In the genomic region with DNA sequence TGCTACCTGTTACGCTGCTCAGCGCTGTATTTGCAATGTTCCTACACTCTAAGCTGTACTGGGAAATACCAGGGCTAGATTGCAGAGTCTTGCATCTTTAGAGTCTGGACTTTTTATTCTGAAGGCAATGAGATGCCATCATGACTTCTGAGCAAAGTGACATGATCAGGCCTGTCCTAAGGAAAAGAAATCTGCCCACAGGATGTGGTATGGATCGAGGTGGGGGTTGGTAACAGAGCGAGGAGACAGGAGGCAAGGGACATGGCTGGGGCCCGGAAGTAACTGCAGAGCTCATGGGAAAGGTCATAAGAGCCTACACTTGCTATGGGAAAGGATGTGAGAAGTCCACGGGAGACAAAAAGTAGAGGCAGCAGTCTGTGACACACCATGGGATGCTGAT, we compare ENCODE assay signal across 19 cellular contexts.
DNase-seq lines count a peak whose midpoint lies in the region; ATAC-seq lines count a peak whose summit lies in the region.
"Had no signal": no experiment of that assay in that cellular context is flagged by ENCODE, and none has a peak within 500 bp of the region (broad histone marks: within the 10 kb centered on the region; RNA-seq: fewer than 3 reads in every experiment).

No MANE protein-coding gene starts in this region.

- H3K9me3 Mint-ChIP-seq in activated CD4-positive, alpha-beta T cell treated with anti-CD3 and anti-CD28 coated beads, Interleukin-2, amount 10 ng/mL, durations not matched to agents 24 days and 14 days, result peaks cover 13% of the 10 kb centered on the region
- peaks cover 5% of the 10 kb centered on the region for H3K9me3 Mint-ChIP-seq in activated naive CD8-positive, alpha-beta T cell treated with anti-CD3 and anti-CD28 coated beads, Interleukin-2, amount 50 U/mL, for 24 hours
- no peaks in the 10 kb centered on the region for H3K9me3 Mint-ChIP-seq in naive thymus-derived CD8-positive, alpha-beta T cell
- H3K9me3 Mint-ChIP-seq: activated T-cell treated with anti-CD3 and anti-CD28 coated beads, Interleukin-2, amount 50 U/mL, for 4 hours had no signal

- peaks cover 73% of the 10 kb centered on the region for H3K36me3 Mint-ChIP-seq in activated CD4-positive, alpha-beta T cell treated with anti-CD3 and anti-CD28 coated beads, Interleukin-2, amount 10 ng/mL, durations not matched to agents 24 days and 14 days (ENCODE audit: low read depth)
- peaks cover 69% of the 10 kb centered on the region for H3K36me3 Mint-ChIP-seq in activated naive CD8-positive, alpha-beta T cell treated with anti-CD3 and anti-CD28 coated beads, Interleukin-2, amount 50 U/mL, for 24 hours (ENCODE audit: low read depth)
- H3K36me3 Mint-ChIP-seq in naive thymus-derived CD8-positive, alpha-beta T cell, result peaks cover 3 to 28% (median 21%) of the 10 kb centered on the region in 3 donors

- no peaks in the 10 kb centered on the region for H3K36me3 ChIP-seq in KOPT-K1 (ENCODE audit: insufficient read depth, low read length)
- H3K36me3 ChIP-seq: esophagus squamous epithelium had no signal

- H3K9me3 ChIP-seq in KOPT-K1 (ENCODE audit: insufficient read depth, low read length, poor library complexity, severe bottlenecking), result no peaks in the 10 kb centered on the region
- H3K9me3 ChIP-seq: esophagus squamous epithelium, heart left ventricle had no signal

- intact Hi-C loops in activated CD4-positive, alpha-beta T cell treated with anti-CD3 and anti-CD28 coated beads, Interleukin-2, amount 10 ng/mL, durations not matched to agents 24 days and 14 days (cut with micrococcal nuclease), result loop anchor here (5.0 kb wide), 1 partner anchor 36 kb away; no protein-coding TSS in a partner anchor

- no peaks in the 10 kb centered on the region for H3K27me3 Mint-ChIP-seq in activated CD4-positive, alpha-beta T cell treated with anti-CD3 and anti-CD28 coated beads, Interleukin-2, amount 10 ng/mL, durations not matched to agents 24 days and 14 days
- H3K27me3 Mint-ChIP-seq in activated naive CD8-positive, alpha-beta T cell treated with anti-CD3 and anti-CD28 coated beads, Interleukin-2, amount 50 U/mL, for 24 hours, result no peaks in the 10 kb centered on the region
- H3K27me3 Mint-ChIP-seq in naive thymus-derived CD8-positive, alpha-beta T cell, result no peaks in the 10 kb centered on the region

- H3K27ac Mint-ChIP-seq in activated CD4-positive, alpha-beta T cell treated with anti-CD3 and anti-CD28 coated beads, Interleukin-2, amount 10 ng/mL, durations not matched to agents 24 days and 14 days, result peak overlapping the region; percentile 54
- H3K27ac Mint-ChIP-seq in activated naive CD8-positive, alpha-beta T cell treated with anti-CD3 and anti-CD28 coated beads, Interleukin-2, amount 50 U/mL, for 24 hours, result peak overlapping the region; percentile 7
- H3K27ac Mint-ChIP-seq in naive thymus-derived CD8-positive, alpha-beta T cell, result peak overlapping the region in 8 of 10 donors; percentile 2 to 86 (median 40)

- peak overlapping the region; percentile 10 for H3K27ac ChIP-seq in KOPT-K1 (ENCODE audit: low read depth, low read length, poor library complexity, severe bottlenecking)
- H3K27ac ChIP-seq: HL-60, KMS-11 had no signal

- no peak for ATAC-seq in activated naive CD8-positive, alpha-beta T cell treated with anti-CD3 and anti-CD28 coated beads, Interleukin-2, amount 50 U/mL, for 24 hours
- ATAC-seq in naive thymus-derived CD8-positive, alpha-beta T cell, result peak in 1 of 2 donors; percentile 14
- ATAC-seq in HG02588 (IDR thresholded peaks at IDR 0.05; ENCODE audit: unreplicated experiment) (no peak), HG03342 (IDR thresholded peaks at IDR 0.05; ENCODE audit: unreplicated experiment) (no peak), GM21786 (IDR thresholded peaks at IDR 0.05; ENCODE audit: unreplicated experiment) (no peak)
- ATAC-seq: activated T-cell treated with anti-CD3 and anti-CD28 coated beads, Interleukin-2, amount 50 U/mL, for 4 hours; heart left ventricle had no signal

- POLR2A ChIA-PET in naive thymus-derived CD8-positive, alpha-beta T cell (lab: Charles Lee), result interaction anchor here (1.5 kb wide), 1 partner anchor 126 kb away, joined by 4 read pairs; no protein-coding TSS in a partner anchor

- H3K4me1 Mint-ChIP-seq in activated CD4-positive, alpha-beta T cell treated with anti-CD3 and anti-CD28 coated beads, Interleukin-2, amount 10 ng/mL, durations not matched to agents 24 days and 14 days, result peaks cover 43% of the 10 kb centered on the region
- H3K4me1 Mint-ChIP-seq in activated naive CD8-positive, alpha-beta T cell treated with anti-CD3 and anti-CD28 coated beads, Interleukin-2, amount 50 U/mL, for 24 hours, result peaks cover 54% of the 10 kb centered on the region
- H3K4me1 Mint-ChIP-seq in naive thymus-derived CD8-positive, alpha-beta T cell, result peaks cover 37 to 65% (median 55%) of the 10 kb centered on the region in 4 donors

- no peak overlapping the region for H3K4me3 Mint-ChIP-seq in activated CD4-positive, alpha-beta T cell treated with anti-CD3 and anti-CD28 coated beads, Interleukin-2, amount 10 ng/mL, durations not matched to agents 24 days and 14 days
- H3K4me3 Mint-ChIP-seq in activated naive CD8-positive, alpha-beta T cell treated with anti-CD3 and anti-CD28 coated beads, Interleukin-2, amount 50 U/mL, for 24 hours, result no peak overlapping the region
- peak overlapping the region in 2 of 10 donors; percentile 1 to 37 for H3K4me3 Mint-ChIP-seq in naive thymus-derived CD8-positive, alpha-beta T cell
- H3K4me3 Mint-ChIP-seq: activated T-cell treated with anti-CD3 and anti-CD28 coated beads, Interleukin-2, amount 50 U/mL, for 4 hours; CD14-positive monocyte had no signal

- DNase-seq in activated CD4-positive, alpha-beta T cell treated with anti-CD3 and anti-CD28 coated beads, Interleukin-2, amount 10 ng/mL, durations not matched to agents 24 days and 14 days, result no peak
- no peak for DNase-seq in activated CD4-positive, alpha-beta T cell treated with anti-CD3 and anti-CD28 coated beads, Interleukin-2, amount 50 U/mL, for 4 hours
- DNase-seq in activated naive CD8-positive, alpha-beta T cell treated with anti-CD3 and anti-CD28 coated beads, Interleukin-2, amount 50 U/mL, for 24 hours, result no peak
- no peak for DNase-seq in naive thymus-derived CD8-positive, alpha-beta T cell
- DNase-seq: activated CD4-positive, alpha-beta T cell treated with anti-CD3 and anti-CD28 coated beads for 4 hours; activated T-cell treated with anti-CD3 and anti-CD28 coated beads, Interleukin-2, amount 50 U/mL, for 4 hours; esophagus squamous epithelium; heart left ventricle; NCI-H1417 treated with DMSO at 0.1 percent for 48 hours; NCI-H2227 treated with DMSO at 0.1 percent for 48 hours; SHP77; stimulated activated CD4-positive, alpha-beta T cell treated with anti-CD3 and anti-CD28 coated beads, Interleukin-12 subunit alpha, Interleukin-12 subunit beta, amount 100 ng/mL, for 4 hours had no signal
